In genomic region chr7:15462721-15463389, GRCh38 we compare ENCODE assay signal across 12 cellular contexts.
"Had no signal": no experiment of that assay in that cellular context is flagged by ENCODE, and none has a peak within 500 bp of the region (broad histone marks: within the 10 kb centered on the region; RNA-seq: fewer than 3 reads in every experiment).

No MANE protein-coding gene starts in this region.

- H3K9me3 ChIP-seq: transverse colon had no signal

- H3K27me3 ChIP-seq: transverse colon had no signal

- H3K4me3 ChIP-seq: lung, skin epidermis, transverse colon had no signal

- H3K36me3 Mint-ChIP-seq: activated naive CD4-positive, alpha-beta T cell treated with anti-CD3 and anti-CD28 coated beads, Interleukin-2, amount 50 U/mL, for 24 hours; brain; naive thymus-derived CD4-positive, alpha-beta T cell had no signal

- H3K4me3 Mint-ChIP-seq: activated naive CD4-positive, alpha-beta T cell treated with anti-CD3 and anti-CD28 coated beads, Interleukin-2, amount 50 U/mL, for 24 hours; brain; naive thymus-derived CD4-positive, alpha-beta T cell; T-helper 2 cell treated with Interferon-gamma antibody and Interleukin-4, amounts not matched to agents 5 μg/mL and 100 μg/mL, for 36 hours had no signal

- H3K9me3 Mint-ChIP-seq: activated naive CD4-positive, alpha-beta T cell treated with anti-CD3 and anti-CD28 coated beads, Interleukin-2, amount 50 U/mL, for 24 hours; brain had no signal

- ATAC-seq: naive thymus-derived CD4-positive, alpha-beta T cell had no signal

- H3K4me1 Mint-ChIP-seq: activated naive CD4-positive, alpha-beta T cell treated with anti-CD3 and anti-CD28 coated beads, Interleukin-2, amount 50 U/mL, for 24 hours; naive thymus-derived CD4-positive, alpha-beta T cell had no signal

- H3K27ac Mint-ChIP-seq: activated naive CD4-positive, alpha-beta T cell treated with anti-CD3 and anti-CD28 coated beads, Interleukin-2, amount 50 U/mL, for 24 hours; brain; naive thymus-derived CD4-positive, alpha-beta T cell; T-helper 2 cell treated with Interferon-gamma antibody and Interleukin-4, amounts not matched to agents 5 μg/mL and 100 μg/mL, for 36 hours had no signal

- DNase-seq: activated CD4-positive, alpha-beta T cell treated with anti-CD3 and anti-CD28 coated beads, Interleukin-2, amount 50 U/mL, for 1 hour; activated T-cell treated with anti-CD3 and anti-CD28 coated beads, Interleukin-2, amount 50 U/mL, for 1 hour; amniotic stem cell; hippocampal formation; naive thymus-derived CD4-positive, alpha-beta T cell; retina; transverse colon had no signal

- H3K4me1 ChIP-seq: transverse colon had no signal

- H3K27me3 Mint-ChIP-seq: activated naive CD4-positive, alpha-beta T cell treated with anti-CD3 and anti-CD28 coated beads, Interleukin-2, amount 50 U/mL, for 24 hours; brain; naive thymus-derived CD4-positive, alpha-beta T cell had no signal

- H3K36me3 ChIP-seq: transverse colon had no signal
